15 cellular contexts compared by ENCODE assay signal in genomic region chr12:52182456-52182855, GRCh38. TPM values are rescaled to one million over a fixed set of nuclear protein-coding genes. Genes with fewer than 3 reads are reported as not detected.
DNase-seq lines count a peak whose midpoint lies in the region; ATAC-seq lines count a peak whose summit lies in the region.
"Had no signal": no experiment of that assay in that cellular context is flagged by ENCODE, and none has a peak within 500 bp of the region (broad histone marks: within the 10 kb centered on the region; RNA-seq: fewer than 3 reads in every experiment).

No MANE protein-coding gene starts in this region.

- no peak overlapping the region for H4K8ac ChIP-seq in mesenchymal stem cell (ENCODE audit: low read length)

- H4K91ac ChIP-seq in mesenchymal stem cell (ENCODE audit: low read length), result peak overlapping the region; percentile 67

- no peak overlapping the region for H2BK120ac ChIP-seq in mesenchymal stem cell (ENCODE audit: low read depth, low read length)

- H2BK12ac ChIP-seq in mesenchymal stem cell (ENCODE audit: low read length in 2 of 2), result peak overlapping the region; percentile 43 to 67

- no peak overlapping the region for H2BK5ac ChIP-seq in mesenchymal stem cell (ENCODE audit: low read depth, low read length, poor library complexity, severe bottlenecking)

- peaks cover 2% of the 10 kb centered on the region for H3K79me1 ChIP-seq in mesenchymal stem cell (replicated peaks; ENCODE audit: low read length, poor library complexity, severe bottlenecking)

- H3K9me3 ChIP-seq in BLaER1 treated with 17β-estradiol and CSF1 and Interleukin-3, amounts not matched to agents 10 nM and 100 nM (replicated peaks in 1 of 11), result no peaks in the 10 kb centered on the region
- no peaks in the 10 kb centered on the region for H3K9me3 ChIP-seq in mesenchymal stem cell (ENCODE audit: control insufficient read depth, low read length)

- peak overlapping the region in 1 of 2 experiments; percentile 19 for H3K4ac ChIP-seq in mesenchymal stem cell (ENCODE audit: low read depth in 1 of 2, low read length in 2 of 2)

- 70% methylated on average over 5 of the region's 5 CpGs for WGBS in mesenchymal stem cell

- H3K9ac ChIP-seq in BLaER1 treated with 17β-estradiol and CSF1 and Interleukin-3, amounts not matched to agents 10 nM and 100 nM, result no peak overlapping the region
- H3K9ac ChIP-seq in mesenchymal stem cell (ENCODE audit: low read length), result no peak overlapping the region

- peaks cover 67 to 90% (median 79%) of the 10 kb centered on the region in 10 experiments for H3K4me1 ChIP-seq in BLaER1 treated with 17β-estradiol and CSF1 and Interleukin-3, amounts not matched to agents 10 nM and 100 nM
- H3K4me1 ChIP-seq in mesenchymal stem cell (ENCODE audit: control insufficient read depth, insufficient read depth, low read depth, low read length), result peaks cover 79% of the 10 kb centered on the region

- H3K4me3 ChIP-seq in BLaER1 treated with 17β-estradiol and CSF1 and Interleukin-3, amounts not matched to agents 10 nM and 100 nM, result no peak overlapping the region
- no peak overlapping the region for H3K4me3 ChIP-seq in mesenchymal stem cell (ENCODE audit: insufficient read depth in 1 of 2, low read depth in 1 of 2, low read length in 2 of 2)
- H3K4me3 ChIP-seq: K562, SK-N-MC had no signal

- peak overlapping the region in 1 of 2 experiments; percentile 8 for H3K18ac ChIP-seq in mesenchymal stem cell (ENCODE audit: low read depth in 1 of 2, low read length in 2 of 2)

- in situ Hi-C loops in KBM-7 (cut with MboI; ENCODE audit: low pct_unique_long_range_greater_than_20kb, low sequenced_read_pairs), result no loop called here

- peak overlapping the region in 1 of 11 experiments; percentile 5; a peak in 1 of 22 replicates for H3K27ac ChIP-seq in BLaER1 treated with 17β-estradiol and CSF1 and Interleukin-3, amounts not matched to agents 10 nM and 100 nM
- peak overlapping the region; percentile 82 for H3K27ac ChIP-seq in mesenchymal stem cell (ENCODE audit: low read length, poor library complexity, severe bottlenecking)
- H3K27ac ChIP-seq: SK-N-MC had no signal

- ATAC-seq in HG02571 (IDR thresholded peaks at IDR 0.05; ENCODE audit: unreplicated experiment), result no peak
- no peak for ATAC-seq in GM18861 (IDR thresholded peaks at IDR 0.05; ENCODE audit: unreplicated experiment)
- ATAC-seq: K562; stimulated activated naive B cell treated with anti-CD40 and anti-IgM and Interleukin-4, amounts not matched to agents 10 μg/mL and 1 μg/mL and 100 μg/mL, for 72 hours had no signal

- H3K36me3 ChIP-seq in BLaER1 treated with 17β-estradiol and CSF1 and Interleukin-3, amounts not matched to agents 10 nM and 100 nM, result no peaks in the 10 kb centered on the region
- peaks cover 0 to 16% of the 10 kb centered on the region in 2 experiments for H3K36me3 ChIP-seq in mesenchymal stem cell (ENCODE audit: control insufficient read depth in 1 of 2, insufficient read depth in 2 of 2, low read depth in 1 of 2, low read length in 2 of 2)

- H3K14ac ChIP-seq in mesenchymal stem cell (ENCODE audit: low read length in 2 of 2), result no peak overlapping the region

- H3K23ac ChIP-seq in mesenchymal stem cell (ENCODE audit: low read length in 2 of 2), result no peak overlapping the region

- no peaks in the 10 kb centered on the region for H3K27me3 ChIP-seq in BLaER1 treated with 17β-estradiol and CSF1 and Interleukin-3, amounts not matched to agents 10 nM and 100 nM
- H3K27me3 ChIP-seq in mesenchymal stem cell (ENCODE audit: control insufficient read depth in 1 of 2, insufficient read depth in 1 of 2, low read length in 2 of 2), result no peaks in the 10 kb centered on the region

- H3K4me2 ChIP-seq in BLaER1 treated with 17β-estradiol and CSF1 and Interleukin-3, amounts not matched to agents 10 nM and 100 nM, result peak overlapping the region in 10 of 11 experiments; percentile 15 to 99 (median 37); a peak in 16 of 22 replicates
- no peak overlapping the region for H3K4me2 ChIP-seq in mesenchymal stem cell (ENCODE audit: low read length, poor library complexity, severe bottlenecking)

- peak overlapping the region; percentile 92 for H2AK5ac ChIP-seq in mesenchymal stem cell (ENCODE audit: low read length, severe bottlenecking)

- no peaks in the 10 kb centered on the region for H4K20me1 ChIP-seq in BLaER1 treated with 17β-estradiol and CSF1 and Interleukin-3, amounts not matched to agents 10 nM and 100 nM

- no peak overlapping the region for H2BK15ac ChIP-seq in mesenchymal stem cell (ENCODE audit: low read depth, poor library complexity, severe bottlenecking)

- DNase-seq in NCI-H1105 (lab: John Stamatoyannopoulos, UW), result peak; percentile 62
- peak; percentile 46 for DNase-seq in NCI-H524 treated with DMSO at 0.1 percent for 48 hours (lab: John Stamatoyannopoulos, UW)
- peak; percentile 47 for DNase-seq in mesenchymal stem cell
- DNase-seq in ecto neural progenitor cell (ENCODE audit: low spot score), result no peak
- DNase-seq in KBM-7, result no peak
- DNase-seq: activated T-cell treated with anti-CD3 and anti-CD28 coated beads, Interleukin-2, amount 50 U/mL, for 24 hours; CD8-positive, alpha-beta memory T cell; effector CD8-positive, alpha-beta T cell; NCI-H1930; stimulated activated naive B cell treated with anti-CD40 and anti-IgM and Interleukin-4, amounts not matched to agents 10 μg/mL and 1 μg/mL and 100 μg/mL, for 72 hours had no signal

- no peak overlapping the region for H2AFZ ChIP-seq in mesenchymal stem cell (ENCODE audit: low read depth, low read length)

RNA-seq across cellular contexts. Expression of gene KRT80, which starts 9.4 kb away (rescaled TPM):
- polyA plus RNA-seq in mesenchymal stem cell (2013, experiment 1 of 2), result 0.72 TPM
- polyA plus RNA-seq in mesenchymal stem cell (2013, experiment 2 of 2), result 0.84 TPM
- polyA plus RNA-seq: CD8-positive, alpha-beta memory T cell; K562 had no signal

RNA-seq across cellular contexts. Expression of gene KRT7, which starts 50.6 kb away (rescaled TPM):
- 5.1 TPM for polyA plus RNA-seq in mesenchymal stem cell (2013, experiment 1 of 2)
- 5.7 TPM for polyA plus RNA-seq in mesenchymal stem cell (2013, experiment 2 of 2)
- polyA plus RNA-seq: CD8-positive, alpha-beta memory T cell; K562 had no signal

Comparison
In these comparisons a context has a peak if more than half of its experiments do, and no peak if none do; other contexts are left out.
1. DNase-seq: peak in NCI-H1105 (single experiment), NCI-H524 treated with DMSO at 0.1 percent for 48 hours (single experiment) and mesenchymal stem cell (single experiment); none in ecto neural progenitor cell (single experiment) and KBM-7 (single experiment).